ENCODE assay signal across 29 cellular contexts in the genomic region with DNA sequence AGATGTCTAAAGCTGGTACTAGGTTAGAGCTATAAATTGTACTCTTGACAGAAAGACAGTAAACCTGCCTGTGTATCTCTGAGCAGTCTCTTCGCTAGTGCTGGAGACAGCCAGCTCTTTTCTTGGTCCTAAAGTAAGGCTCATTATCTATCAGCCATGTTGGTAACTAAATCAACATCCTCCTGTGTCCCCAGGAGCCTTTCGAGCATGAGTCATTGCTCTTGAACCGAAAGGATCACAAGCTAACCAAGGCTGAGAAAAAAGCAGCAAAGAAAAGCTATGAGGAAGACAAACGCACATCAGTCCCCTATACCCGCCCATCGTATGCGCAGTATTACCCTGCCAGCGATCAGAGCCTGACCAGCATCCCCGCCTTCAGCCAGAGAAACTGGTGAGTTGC.
"Had no signal": no experiment of that assay in that cellular context is flagged by ENCODE, and none has a peak within 500 bp of the region (broad histone marks: within the 10 kb centered on the region; RNA-seq: fewer than 3 reads in every experiment).

No MANE protein-coding gene starts in this region.

- H3K4me3 Mint-ChIP-seq: activated B cell treated with CpG ODN at 0.5 μM for 24 hours; activated CD4-positive, alpha-beta T cell treated with anti-CD3 and anti-CD28 coated beads for 36 hours; activated naive CD8-positive, alpha-beta T cell treated with anti-CD3 and anti-CD28 coated beads for 36 hours; mesothelial cell of epicardium; naive thymus-derived CD8-positive, alpha-beta T cell; neural progenitor cell; type B pancreatic cell had no signal

- H3K4me2 ChIP-seq: hepatocyte, neural progenitor cell had no signal

- H3K4me1 Mint-ChIP-seq: activated B cell treated with CpG ODN at 0.5 μM for 24 hours; activated CD4-positive, alpha-beta T cell treated with anti-CD3 and anti-CD28 coated beads for 36 hours; activated naive CD8-positive, alpha-beta T cell treated with anti-CD3 and anti-CD28 coated beads for 36 hours; immature natural killer cell; mesothelial cell of epicardium; naive thymus-derived CD8-positive, alpha-beta T cell; neural progenitor cell had no signal

- H3K9me3 ChIP-seq: left lung, thoracic aorta, vagina had no signal

- ATAC-seq: activated CD4-positive, alpha-beta T cell treated with anti-CD3 and anti-CD28 coated beads for 36 hours; left lung; naive thymus-derived CD8-positive, alpha-beta T cell had no signal

- H3K79me2 ChIP-seq: hepatocyte had no signal

- H2AFZ ChIP-seq: hepatocyte, neural progenitor cell had no signal

- H3K4me1 ChIP-seq: left lung, neural progenitor cell, sigmoid colon, spleen, vagina had no signal

- H3K27ac ChIP-seq: cardiac muscle cell, hepatocyte, left lung, neural progenitor cell, sigmoid colon, spleen, thoracic aorta, vagina had no signal

- H3K9me3 Mint-ChIP-seq: activated B cell treated with CpG ODN at 0.5 μM for 24 hours; activated naive CD8-positive, alpha-beta T cell treated with anti-CD3 and anti-CD28 coated beads for 36 hours; naive thymus-derived CD8-positive, alpha-beta T cell; type B pancreatic cell had no signal

- H3K27ac Mint-ChIP-seq: activated B cell treated with CpG ODN at 0.5 μM for 24 hours; activated CD4-positive, alpha-beta T cell treated with anti-CD3 and anti-CD28 coated beads for 36 hours; activated naive CD8-positive, alpha-beta T cell treated with anti-CD3 and anti-CD28 coated beads for 36 hours; immature natural killer cell; mesothelial cell of epicardium; naive thymus-derived CD8-positive, alpha-beta T cell; neural progenitor cell; progenitor cell of endocrine pancreas; type B pancreatic cell had no signal

- H3K27me3 Mint-ChIP-seq: activated B cell treated with CpG ODN at 0.5 μM for 24 hours; activated CD4-positive, alpha-beta T cell treated with anti-CD3 and anti-CD28 coated beads for 36 hours; activated naive CD8-positive, alpha-beta T cell treated with anti-CD3 and anti-CD28 coated beads for 36 hours; naive thymus-derived CD8-positive, alpha-beta T cell; progenitor cell of endocrine pancreas; type B pancreatic cell had no signal

- DNase-seq: activated B cell treated with CpG ODN at 0.5 μM for 24 hours; activated CD4-positive, alpha-beta T cell treated with anti-CD3 and anti-CD28 coated beads for 36 hours; activated CD4-positive, alpha-beta T cell treated with anti-CD3 and anti-CD28 coated beads, Interleukin-2, amount 50 U/mL, for 4 hours; activated naive CD4-positive, alpha-beta T cell treated with Interleukin-2 at 50 U/mL for 16 hours; activated naive CD8-positive, alpha-beta T cell treated with anti-CD3 and anti-CD28 coated beads for 36 hours; activated T-cell treated with anti-CD3 and anti-CD28 coated beads, Interleukin-2, amount 50 U/mL, for 48 hours; amniotic stem cell; dermis blood vessel endothelial cell; effector CD8-positive, alpha-beta T cell; foreskin melanocyte; immature natural killer cell; kidney glomerular epithelial cell; left lung; naive thymus-derived CD8-positive, alpha-beta T cell; retina; sigmoid colon; spleen; stimulated activated CD4-positive, alpha-beta T cell treated with anti-CD3 and anti-CD28 coated beads, Interleukin-4, amount 100 ng/mL, for 1 hour; stimulated activated naive CD4-positive, alpha-beta T cell treated with Interleukin-2 at 50 U/mL for 16 hours; T-helper 9 cell had no signal

- H3K4me3 ChIP-seq: cardiac muscle cell, hepatocyte, left lung, lung, neural progenitor cell, sigmoid colon, spleen, thoracic aorta, vagina had no signal

- H3K27me3 ChIP-seq: cardiac muscle cell, hepatocyte, left lung, neural progenitor cell, sigmoid colon, spleen, vagina had no signal

- H3K9ac ChIP-seq: neural progenitor cell had no signal
